In the genomic region with DNA sequence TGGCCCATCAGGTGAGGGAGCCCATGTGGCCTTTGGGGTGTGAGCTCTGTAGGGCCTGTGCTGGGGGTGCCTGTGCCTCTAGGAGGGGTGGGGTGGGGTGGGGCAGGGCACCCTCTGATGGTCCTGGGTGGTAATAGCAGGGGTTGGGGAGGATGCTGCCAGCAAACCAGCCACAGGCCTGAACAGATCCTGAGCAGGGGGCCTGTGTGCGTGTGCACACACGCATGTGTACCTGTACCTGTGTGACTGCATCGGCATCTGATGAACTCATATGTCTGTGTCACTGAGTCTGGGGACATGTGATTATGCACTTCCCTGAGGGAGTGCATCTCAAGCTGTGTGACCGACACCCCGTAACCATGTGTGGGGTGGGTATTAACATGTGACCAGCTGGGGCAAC, we compare ENCODE assay signal across 7 cellular contexts. TPM values are rescaled to one million over a fixed set of nuclear protein-coding genes. Genes with fewer than 3 reads are reported as not detected.
DNase-seq lines count a peak whose midpoint lies in the region; ATAC-seq, FAIRE-seq and TF ChIP-seq lines count a peak whose summit lies in the region.
"Not testable (repeated sequence)": the region's sequence is repeated elsewhere in the genome, so short reads cannot be mapped to it uniquely, and the experiment has no call there.
"Had no signal": no experiment of that assay in that cellular context is flagged by ENCODE, and none has a peak within 500 bp of the region (broad histone marks: within the 10 kb centered on the region; RNA-seq: fewer than 3 reads in every experiment).

No MANE protein-coding gene starts in this region.

- DNase-seq in A549 (ENCODE audit: low read depth in 1 of 2, low spot score in 1 of 2); RWPE2 (ENCODE audit: low spot score); activated naive CD8-positive, alpha-beta T cell treated with anti-CD3 and anti-CD28 coated beads, Interleukin-2, amount 50 U/mL, for 24 hours; lower lobe of right lung; stimulated activated naive B cell treated with anti-CD40 and anti-IgM and Interleukin-4, amounts not matched to agents 10 μg/mL and 1 μg/mL and 100 μg/mL, for 72 hours: not testable (repeated sequence)

- not testable (repeated sequence) for H3K9me3 ChIP-seq in A549; RWPE2 (ENCODE audit: severe bottlenecking); lower lobe of right lung

- POLR2A ChIA-PET in A549 (lab: Yijun Ruan, JAX) = not testable (repeated sequence)

- H3K4me3 Mint-ChIP-seq in activated naive CD8-positive, alpha-beta T cell treated with anti-CD3 and anti-CD28 coated beads, Interleukin-2, amount 50 U/mL, for 24 hours; stimulated activated naive B cell treated with anti-CD40 and anti-IgM and Interleukin-4, amounts not matched to agents 10 μg/mL and 1 μg/mL and 100 μg/mL, for 72 hours: not testable (repeated sequence)

- not testable (repeated sequence) for TF ChIP-seq RAD21 in A549 (conservative IDR thresholded peaks at IDR 0.05 in 1 of 2, IDR thresholded peaks at IDR 0.05 in 1 of 2)

- not testable (repeated sequence) for H3K27me3 ChIP-seq in RWPE2 (ENCODE audit: insufficient read depth, poor library complexity, severe bottlenecking); lower lobe of right lung (ENCODE audit: low read depth)

- not testable (repeated sequence) for H3K27ac Mint-ChIP-seq in activated naive CD8-positive, alpha-beta T cell treated with anti-CD3 and anti-CD28 coated beads, Interleukin-2, amount 50 U/mL, for 24 hours; stimulated activated naive B cell treated with anti-CD40 and anti-IgM and Interleukin-4, amounts not matched to agents 10 μg/mL and 1 μg/mL and 100 μg/mL, for 72 hours

- H3K4me1 Mint-ChIP-seq in activated naive CD8-positive, alpha-beta T cell treated with anti-CD3 and anti-CD28 coated beads, Interleukin-2, amount 50 U/mL, for 24 hours; stimulated activated naive B cell treated with anti-CD40 and anti-IgM and Interleukin-4, amounts not matched to agents 10 μg/mL and 1 μg/mL and 100 μg/mL, for 72 hours: not testable (repeated sequence)

- ATAC-seq in A549 = peak; percentile 36 to 42
- ATAC-seq in RWPE2 (ENCODE audit: low read depth) = peak; percentile 35; the same call in 2 of the 3 replicates
- peak; percentile 9 for ATAC-seq in activated naive CD8-positive, alpha-beta T cell treated with anti-CD3 and anti-CD28 coated beads, Interleukin-2, amount 50 U/mL, for 24 hours
- ATAC-seq in esophagus mucosa = peak; percentile 71
- ATAC-seq in lower lobe of right lung = peak; percentile 10 to 11
- peak; percentile 11 to 34 for ATAC-seq in stimulated activated naive B cell treated with anti-CD40 and anti-IgM and Interleukin-4, amounts not matched to agents 10 μg/mL and 1 μg/mL and 100 μg/mL, for 72 hours (replicated peaks)

- not testable (repeated sequence) for TF ChIP-seq CTCF in A549 (IDR thresholded peaks at IDR 0.05); RWPE2 (IDR thresholded peaks at IDR 0.05; ENCODE audit: poor library complexity, severe bottlenecking); lower lobe of right lung (IDR thresholded peaks at IDR 0.05)

- intact Hi-C loops in lower lobe of right lung (cut with DNase I) = not testable (repeated sequence)

- H3K4me2 ChIP-seq in A549 = not testable (repeated sequence)

- TF ChIP-seq EP300 in A549 (IDR thresholded peaks at IDR 0.05) = not testable (repeated sequence)

- H3K36me3 Mint-ChIP-seq in activated naive CD8-positive, alpha-beta T cell treated with anti-CD3 and anti-CD28 coated beads, Interleukin-2, amount 50 U/mL, for 24 hours (ENCODE audit: low read depth); stimulated activated naive B cell treated with anti-CD40 and anti-IgM and Interleukin-4, amounts not matched to agents 10 μg/mL and 1 μg/mL and 100 μg/mL, for 72 hours: not testable (repeated sequence)

- not testable (repeated sequence) for TF ChIP-seq POLR2A in A549 (IDR thresholded peaks at IDR 0.05; ENCODE audit: low read length)

- no CpG with 5 or more reads among the region's 5 CpGs for WGBS in A549 (ENCODE audit: missing lambda C conversion rate)

- FAIRE-seq in A549 (lab: Jason Lieb, UNC) = not testable (repeated sequence)

- not testable (repeated sequence) for H3K4me3 ChIP-seq in A549; RWPE2 (ENCODE audit: severe bottlenecking); lower lobe of right lung

- H3K9me3 Mint-ChIP-seq in activated naive CD8-positive, alpha-beta T cell treated with anti-CD3 and anti-CD28 coated beads, Interleukin-2, amount 50 U/mL, for 24 hours; stimulated activated naive B cell treated with anti-CD40 and anti-IgM and Interleukin-4, amounts not matched to agents 10 μg/mL and 1 μg/mL and 100 μg/mL, for 72 hours: not testable (repeated sequence)

- not testable (repeated sequence) for H3K27me3 Mint-ChIP-seq in activated naive CD8-positive, alpha-beta T cell treated with anti-CD3 and anti-CD28 coated beads, Interleukin-2, amount 50 U/mL, for 24 hours; stimulated activated naive B cell treated with anti-CD40 and anti-IgM and Interleukin-4, amounts not matched to agents 10 μg/mL and 1 μg/mL and 100 μg/mL, for 72 hours

- H3K4me1 ChIP-seq in A549; RWPE2 (ENCODE audit: insufficient read depth, poor library complexity, severe bottlenecking); lower lobe of right lung: not testable (repeated sequence)

- CTCF ChIA-PET in A549 (lab: Yijun Ruan, JAX) = not testable (repeated sequence)

- H3K36me3 ChIP-seq in RWPE2 (ENCODE audit: low read depth); lower lobe of right lung: not testable (repeated sequence)

- H3K27ac ChIP-seq in A549; RWPE2 (ENCODE audit: poor library complexity, severe bottlenecking); lower lobe of right lung: not testable (repeated sequence)

RNA-seq across cellular contexts. Expression of gene GOLGA6L4, which starts 42.6 kb away (rescaled TPM):
- polyA plus RNA-seq in A549 (2011; rRNA removed) = 1.5 and 1.9 TPM in 2 replicates
- 0.50 and 0.58 TPM in 2 replicates for polyA plus RNA-seq in A549 (2012; cell fraction: cytosol; rRNA removed)
- polyA plus RNA-seq in A549 (2012; cell fraction: nucleus; rRNA removed) = 2.9 and 3.7 TPM in 2 replicates
- 1.7 to 2.7 TPM (median 1.8 TPM) in 3 replicates for polyA plus RNA-seq in A549 (2017; fragmentation: RNase III; extraction: RNeasy Plus Mini Kit Qiagen cat#74134 plus additional on column Dnase treatment)
- polyA minus RNA-seq in A549 (2011; rRNA and poly(A)+ RNA removed) = 1.4 and 1.6 TPM in 2 replicates
- 2.4 TPM for total RNA-seq in esophagus mucosa
- 1.6 TPM for total RNA-seq in lower lobe of right lung
- polyA plus RNA-seq: CD14-positive monocyte had no signal

Comparison
In these comparisons a context has a peak if more than half of its experiments do, and no peak if none do; other contexts are left out.
1. ATAC-seq: peak in every context shown above with its lines; median percentile 71 in esophagus mucosa; 39 in A549; 35 in RWPE2; 22 in stimulated activated naive B cell treated with anti-CD40 and anti-IgM and Interleukin-4, amounts not matched to agents 10 μg/mL and 1 μg/mL and 100 μg/mL, for 72 hours; 10 in lower lobe of right lung; 9 in activated naive CD8-positive, alpha-beta T cell treated with anti-CD3 and anti-CD28 coated beads, Interleukin-2, amount 50 U/mL, for 24 hours.